22 cellular contexts compared by ENCODE assay signal in genomic region chr12:46407360-46407759, GRCh38. TPM values are rescaled to one million over a fixed set of nuclear protein-coding genes. Genes with fewer than 3 reads are reported as not detected.
DNase-seq lines count a peak whose midpoint lies in the region; ATAC-seq and TF ChIP-seq lines count a peak whose summit lies in the region.
"Had no signal": no experiment of that assay in that cellular context is flagged by ENCODE, and none has a peak within 500 bp of the region (broad histone marks: within the 10 kb centered on the region; RNA-seq: fewer than 3 reads in every experiment).

No MANE protein-coding gene starts in this region.

- no peak overlapping the region for H3K27ac Mint-ChIP-seq in activated naive CD4-positive, alpha-beta T cell treated with anti-CD3 and anti-CD28 coated beads, Interleukin-2, amount 50 U/mL, for 72 hours
- H3K27ac Mint-ChIP-seq in activated T-helper 17 cell treated with anti-CD3 and anti-CD28 coated beads, Interleukin-2, amount 50 U/mL, for 72 hours, result no peak overlapping the region
- H3K27ac Mint-ChIP-seq in stimulated activated effector memory CD8-positive, alpha-beta T cell treated with anti-CD3 and anti-CD28 coated beads, Interleukin-12 subunit alpha, Interleukin-12 subunit beta, amount 100 ng/mL, for 72 hours, result no peak overlapping the region
- H3K27ac Mint-ChIP-seq in glutamatergic neuron (ENCODE audit: unreplicated experiment), result no peak overlapping the region
- H3K27ac Mint-ChIP-seq: GM23338 had no signal

- H2AFZ ChIP-seq in GM23248, result no peak overlapping the region
- H2AFZ ChIP-seq: GM23338 had no signal

- in situ Hi-C loops in GM23248 (cut with MboI), result no loop called here

- peaks cover 0 to 6% of the 10 kb centered on the region in 2 donors for H3K36me3 Mint-ChIP-seq in activated naive CD4-positive, alpha-beta T cell treated with anti-CD3 and anti-CD28 coated beads, Interleukin-2, amount 50 U/mL, for 72 hours
- H3K36me3 Mint-ChIP-seq in activated T-helper 17 cell treated with anti-CD3 and anti-CD28 coated beads, Interleukin-2, amount 50 U/mL, for 72 hours (ENCODE audit: low read depth), result no peaks in the 10 kb centered on the region
- no peaks in the 10 kb centered on the region for H3K36me3 Mint-ChIP-seq in stimulated activated effector memory CD8-positive, alpha-beta T cell treated with anti-CD3 and anti-CD28 coated beads, Interleukin-12 subunit alpha, Interleukin-12 subunit beta, amount 100 ng/mL, for 72 hours
- no peaks in the 10 kb centered on the region for H3K36me3 Mint-ChIP-seq in glutamatergic neuron (ENCODE audit: unreplicated experiment)

- H3F3A ChIP-seq in GM23248 (ENCODE audit: insufficient read depth), result peaks cover 35% of the 10 kb centered on the region

- no peaks in the 10 kb centered on the region for H3K27me3 ChIP-seq in GM23248 (replicated peaks; ENCODE audit: insufficient read depth)
- H3K27me3 ChIP-seq: BLaER1, SJCRH30 had no signal

- H3K9me3 ChIP-seq in GM23248 (ENCODE audit: low read depth), result no peaks in the 10 kb centered on the region
- H3K9me3 ChIP-seq: BLaER1, SJCRH30 had no signal

- no peaks in the 10 kb centered on the region for H3K27me3 Mint-ChIP-seq in activated T-helper 17 cell treated with anti-CD3 and anti-CD28 coated beads, Interleukin-2, amount 50 U/mL, for 72 hours
- H3K27me3 Mint-ChIP-seq in glutamatergic neuron (ENCODE audit: unreplicated experiment), result no peaks in the 10 kb centered on the region
- H3K27me3 Mint-ChIP-seq: CD4-positive, alpha-beta memory T cell had no signal

- H3K27ac ChIP-seq in GM23248, result no peak overlapping the region
- H3K27ac ChIP-seq: BLaER1, SJCRH30 had no signal

- 56 to 67% methylated on average over 2 of the region's 2 CpGs for WGBS in GM23248 (ENCODE audit: low coverage in 1 of 2, low lambda C conversion rate in 2 of 2, missing lambda C conversion rate in 2 of 2), 2 experiments

- peaks cover 4 to 5% of the 10 kb centered on the region in 2 donors for H3K9me3 Mint-ChIP-seq in activated naive CD4-positive, alpha-beta T cell treated with anti-CD3 and anti-CD28 coated beads, Interleukin-2, amount 50 U/mL, for 72 hours
- no peaks in the 10 kb centered on the region for H3K9me3 Mint-ChIP-seq in activated T-helper 17 cell treated with anti-CD3 and anti-CD28 coated beads, Interleukin-2, amount 50 U/mL, for 72 hours
- no peaks in the 10 kb centered on the region for H3K9me3 Mint-ChIP-seq in stimulated activated effector memory CD8-positive, alpha-beta T cell treated with anti-CD3 and anti-CD28 coated beads, Interleukin-12 subunit alpha, Interleukin-12 subunit beta, amount 100 ng/mL, for 72 hours
- no peaks in the 10 kb centered on the region for H3K9me3 Mint-ChIP-seq in glutamatergic neuron (ENCODE audit: unreplicated experiment)
- H3K9me3 Mint-ChIP-seq: CD4-positive, alpha-beta memory T cell; GM23338 had no signal

- H3K9me2 ChIP-seq in GM23248 (ENCODE audit: insufficient read depth), result no peaks in the 10 kb centered on the region

- H3K4me2 ChIP-seq in GM23248 (ENCODE audit: unreplicated experiment), result no peak overlapping the region
- H3K4me2 ChIP-seq: BLaER1, GM23338 had no signal

- H3K4me1 Mint-ChIP-seq in activated T-helper 17 cell treated with anti-CD3 and anti-CD28 coated beads, Interleukin-2, amount 50 U/mL, for 72 hours, result peaks cover 6% of the 10 kb centered on the region
- H3K4me1 Mint-ChIP-seq in stimulated activated effector memory CD8-positive, alpha-beta T cell treated with anti-CD3 and anti-CD28 coated beads, Interleukin-12 subunit alpha, Interleukin-12 subunit beta, amount 100 ng/mL, for 72 hours, result peaks cover 8% of the 10 kb centered on the region
- no peaks in the 10 kb centered on the region for H3K4me1 Mint-ChIP-seq in glutamatergic neuron (ENCODE audit: low read depth, unreplicated experiment)

- H3K4me3 ChIP-seq in GM23248, result no peak overlapping the region
- H3K4me3 ChIP-seq: BLaER1, GM12878, GM23338, K562, SJCRH30 had no signal

- H3K79me2 ChIP-seq in GM23248 (ENCODE audit: insufficient read depth), result no peaks in the 10 kb centered on the region

- H3K4me3 Mint-ChIP-seq in activated T-helper 17 cell treated with anti-CD3 and anti-CD28 coated beads, Interleukin-2, amount 50 U/mL, for 72 hours, result no peak overlapping the region
- H3K4me3 Mint-ChIP-seq in stimulated activated effector memory CD8-positive, alpha-beta T cell treated with anti-CD3 and anti-CD28 coated beads, Interleukin-12 subunit alpha, Interleukin-12 subunit beta, amount 100 ng/mL, for 72 hours, result no peak overlapping the region
- no peak overlapping the region for H3K4me3 Mint-ChIP-seq in glutamatergic neuron (ENCODE audit: unreplicated experiment)
- H3K4me3 Mint-ChIP-seq: CD4-positive, alpha-beta memory T cell; GM23338 had no signal

- TF ChIP-seq CTCF in glutamatergic neuron (IDR thresholded peaks at IDR 0.05; ENCODE audit: partially characterized antibody, unreplicated experiment), result no peak

- ATAC-seq in activated naive CD4-positive, alpha-beta T cell treated with anti-CD3 and anti-CD28 coated beads, Interleukin-2, amount 50 U/mL, for 72 hours, result peak; percentile 53 to 64
- peak; percentile 77 for ATAC-seq in activated T-helper 17 cell treated with anti-CD3 and anti-CD28 coated beads, Interleukin-2, amount 50 U/mL, for 72 hours (replicated peaks)
- peak; percentile 83 for ATAC-seq in stimulated activated effector memory CD8-positive, alpha-beta T cell treated with anti-CD3 and anti-CD28 coated beads, Interleukin-12 subunit alpha, Interleukin-12 subunit beta, amount 100 ng/mL, for 72 hours
- ATAC-seq in HG02885 (IDR thresholded peaks at IDR 0.05; ENCODE audit: poor library complexity, unreplicated experiment), result no peak
- ATAC-seq: GM12878, GM23338, HCT116 had no signal

- H3K9ac ChIP-seq in GM23248, result no peak overlapping the region
- H3K9ac ChIP-seq: BLaER1 had no signal

- DNase-seq in activated naive CD4-positive, alpha-beta T cell treated with anti-CD3 and anti-CD28 coated beads, Interleukin-2, amount 50 U/mL, for 72 hours (ENCODE audit: low spot score in 2 of 2), result no peak
- DNase-seq in activated naive CD4-positive, alpha-beta T cell treated with anti-CD3 and anti-CD28 coated beads, Interleukin-2, amount 50 U/mL, for 16 hours, result no peak
- peak; percentile 28 for DNase-seq in GM23248
- no peak for DNase-seq in stimulated activated effector memory CD8-positive, alpha-beta T cell treated with anti-CD3 and anti-CD28 coated beads, Interleukin-12 subunit alpha, Interleukin-12 subunit beta, amount 100 ng/mL, for 72 hours (ENCODE audit: low spot score in 2 of 2)
- no peak for DNase-seq in NCI-H146 (lab: John Stamatoyannopoulos, UW)
- no peak for DNase-seq in glutamatergic neuron
- DNase-seq: CD4-positive, alpha-beta memory T cell; DMS153; NCI-H1105 treated with DMSO at 0.1 percent for 48 hours; NCI-H187; NCI-H2107; NCI-H510A treated with DMSO at 0.1 percent for 48 hours; NCI-H774; RPMI8226; SJCRH30 had no signal

- H3K36me3 ChIP-seq in GM23248 (ENCODE audit: low read depth), result no peaks in the 10 kb centered on the region
- H3K36me3 ChIP-seq: BLaER1, SJCRH30 had no signal

- no peaks in the 10 kb centered on the region for H4K20me1 ChIP-seq in GM23248 (ENCODE audit: insufficient read depth)
- H4K20me1 ChIP-seq: BLaER1 had no signal

- peaks cover 59% of the 10 kb centered on the region for H3K4me1 ChIP-seq in GM23248 (ENCODE audit: insufficient read depth)

RNA-seq across cellular contexts. Expression of gene SLC38A2, which starts 34.8 kb away (rescaled TPM):
- total RNA-seq in activated naive CD4-positive, alpha-beta T cell treated with anti-CD3 and anti-CD28 coated beads, Interleukin-2, amount 50 U/mL, for 72 hours, result 100 to 1,000 TPM; 249 to 315 TPM
- total RNA-seq in GM23248 (2014; rRNA removed; shearing (Covaris generic)), result 1,383 and 1,539 TPM in 2 replicates
- polyA plus RNA-seq in GM23248 (2016; fragmentation: Nextera tagmentation; extraction: Ambion mirVana), result 649 and 683 TPM in 2 replicates
- total RNA-seq in activated T-helper 17 cell treated with anti-CD3 and anti-CD28 coated beads, Interleukin-2, amount 50 U/mL, for 72 hours, result 100 to 1,000 TPM; 203 to 206 TPM
- 262 TPM for total RNA-seq in glutamatergic neuron (ENCODE audit: unreplicated experiment)
